In genomic region chr9:107633375-107633774, GRCh38 we compare ENCODE assay signal across 2 cellular contexts.
TF ChIP-seq lines count a peak whose summit lies in the region.

No MANE protein-coding gene starts in this region.

TF ChIP-seq in GM23338, 12 proteins besides CTCF, POLR2A, EP300 and RAD21 (continued from another document):
- TF ChIP-seq, protein P1, sequence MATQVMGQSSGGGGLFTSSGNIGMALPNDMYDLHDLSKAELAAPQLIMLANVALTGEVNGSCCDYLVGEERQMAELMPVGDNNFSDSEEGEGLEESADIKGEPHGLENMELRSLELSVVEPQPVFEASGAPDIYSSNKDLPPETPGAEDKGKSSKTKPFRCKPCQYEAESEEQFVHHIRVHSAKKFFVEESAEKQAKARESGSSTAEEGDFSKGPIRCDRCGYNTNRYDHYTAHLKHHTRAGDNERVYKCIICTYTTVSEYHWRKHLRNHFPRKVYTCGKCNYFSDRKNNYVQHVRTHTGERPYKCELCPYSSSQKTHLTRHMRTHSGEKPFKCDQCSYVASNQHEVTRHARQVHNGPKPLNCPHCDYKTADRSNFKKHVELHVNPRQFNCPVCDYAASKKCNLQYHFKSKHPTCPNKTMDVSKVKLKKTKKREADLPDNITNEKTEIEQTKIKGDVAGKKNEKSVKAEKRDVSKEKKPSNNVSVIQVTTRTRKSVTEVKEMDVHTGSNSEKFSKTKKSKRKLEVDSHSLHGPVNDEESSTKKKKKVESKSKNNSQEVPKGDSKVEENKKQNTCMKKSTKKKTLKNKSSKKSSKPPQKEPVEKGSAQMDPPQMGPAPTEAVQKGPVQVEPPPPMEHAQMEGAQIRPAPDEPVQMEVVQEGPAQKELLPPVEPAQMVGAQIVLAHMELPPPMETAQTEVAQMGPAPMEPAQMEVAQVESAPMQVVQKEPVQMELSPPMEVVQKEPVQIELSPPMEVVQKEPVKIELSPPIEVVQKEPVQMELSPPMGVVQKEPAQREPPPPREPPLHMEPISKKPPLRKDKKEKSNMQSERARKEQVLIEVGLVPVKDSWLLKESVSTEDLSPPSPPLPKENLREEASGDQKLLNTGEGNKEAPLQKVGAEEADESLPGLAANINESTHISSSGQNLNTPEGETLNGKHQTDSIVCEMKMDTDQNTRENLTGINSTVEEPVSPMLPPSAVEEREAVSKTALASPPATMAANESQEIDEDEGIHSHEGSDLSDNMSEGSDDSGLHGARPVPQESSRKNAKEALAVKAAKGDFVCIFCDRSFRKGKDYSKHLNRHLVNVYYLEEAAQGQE (IDR thresholded peaks at IDR 0.05; ENCODE audit: unreplicated experiment): no peak
- TF ChIP-seq STAT1 (IDR thresholded peaks at IDR 0.05; ENCODE audit: unreplicated experiment) (no peak), POLR2AphosphoS5 (IDR thresholded peaks at IDR 0.05; ENCODE audit: low read depth) (no peak), EZH2 (IDR thresholded peaks at IDR 0.05; ENCODE audit: low read depth, unreplicated experiment) (no peak), JUNB (IDR thresholded peaks at IDR 0.05; ENCODE audit: unreplicated experiment) (no peak), ETS1 (IDR thresholded peaks at IDR 0.05) (no peak), ZNF114 (CRISPR knock-in tag; IDR thresholded peaks at IDR 0.05) (no peak), EZH2phosphoT487 (IDR thresholded peaks at IDR 0.05; ENCODE audit: unreplicated experiment) (no peak), ZNF462 (CRISPR knock-in tag; IDR thresholded peaks at IDR 0.05) (no peak)

TF ChIP-seq in H1, 55 proteins besides CTCF, POLR2A, EP300 and RAD21 (continued from another document):
- TF ChIP-seq, protein P2, sequence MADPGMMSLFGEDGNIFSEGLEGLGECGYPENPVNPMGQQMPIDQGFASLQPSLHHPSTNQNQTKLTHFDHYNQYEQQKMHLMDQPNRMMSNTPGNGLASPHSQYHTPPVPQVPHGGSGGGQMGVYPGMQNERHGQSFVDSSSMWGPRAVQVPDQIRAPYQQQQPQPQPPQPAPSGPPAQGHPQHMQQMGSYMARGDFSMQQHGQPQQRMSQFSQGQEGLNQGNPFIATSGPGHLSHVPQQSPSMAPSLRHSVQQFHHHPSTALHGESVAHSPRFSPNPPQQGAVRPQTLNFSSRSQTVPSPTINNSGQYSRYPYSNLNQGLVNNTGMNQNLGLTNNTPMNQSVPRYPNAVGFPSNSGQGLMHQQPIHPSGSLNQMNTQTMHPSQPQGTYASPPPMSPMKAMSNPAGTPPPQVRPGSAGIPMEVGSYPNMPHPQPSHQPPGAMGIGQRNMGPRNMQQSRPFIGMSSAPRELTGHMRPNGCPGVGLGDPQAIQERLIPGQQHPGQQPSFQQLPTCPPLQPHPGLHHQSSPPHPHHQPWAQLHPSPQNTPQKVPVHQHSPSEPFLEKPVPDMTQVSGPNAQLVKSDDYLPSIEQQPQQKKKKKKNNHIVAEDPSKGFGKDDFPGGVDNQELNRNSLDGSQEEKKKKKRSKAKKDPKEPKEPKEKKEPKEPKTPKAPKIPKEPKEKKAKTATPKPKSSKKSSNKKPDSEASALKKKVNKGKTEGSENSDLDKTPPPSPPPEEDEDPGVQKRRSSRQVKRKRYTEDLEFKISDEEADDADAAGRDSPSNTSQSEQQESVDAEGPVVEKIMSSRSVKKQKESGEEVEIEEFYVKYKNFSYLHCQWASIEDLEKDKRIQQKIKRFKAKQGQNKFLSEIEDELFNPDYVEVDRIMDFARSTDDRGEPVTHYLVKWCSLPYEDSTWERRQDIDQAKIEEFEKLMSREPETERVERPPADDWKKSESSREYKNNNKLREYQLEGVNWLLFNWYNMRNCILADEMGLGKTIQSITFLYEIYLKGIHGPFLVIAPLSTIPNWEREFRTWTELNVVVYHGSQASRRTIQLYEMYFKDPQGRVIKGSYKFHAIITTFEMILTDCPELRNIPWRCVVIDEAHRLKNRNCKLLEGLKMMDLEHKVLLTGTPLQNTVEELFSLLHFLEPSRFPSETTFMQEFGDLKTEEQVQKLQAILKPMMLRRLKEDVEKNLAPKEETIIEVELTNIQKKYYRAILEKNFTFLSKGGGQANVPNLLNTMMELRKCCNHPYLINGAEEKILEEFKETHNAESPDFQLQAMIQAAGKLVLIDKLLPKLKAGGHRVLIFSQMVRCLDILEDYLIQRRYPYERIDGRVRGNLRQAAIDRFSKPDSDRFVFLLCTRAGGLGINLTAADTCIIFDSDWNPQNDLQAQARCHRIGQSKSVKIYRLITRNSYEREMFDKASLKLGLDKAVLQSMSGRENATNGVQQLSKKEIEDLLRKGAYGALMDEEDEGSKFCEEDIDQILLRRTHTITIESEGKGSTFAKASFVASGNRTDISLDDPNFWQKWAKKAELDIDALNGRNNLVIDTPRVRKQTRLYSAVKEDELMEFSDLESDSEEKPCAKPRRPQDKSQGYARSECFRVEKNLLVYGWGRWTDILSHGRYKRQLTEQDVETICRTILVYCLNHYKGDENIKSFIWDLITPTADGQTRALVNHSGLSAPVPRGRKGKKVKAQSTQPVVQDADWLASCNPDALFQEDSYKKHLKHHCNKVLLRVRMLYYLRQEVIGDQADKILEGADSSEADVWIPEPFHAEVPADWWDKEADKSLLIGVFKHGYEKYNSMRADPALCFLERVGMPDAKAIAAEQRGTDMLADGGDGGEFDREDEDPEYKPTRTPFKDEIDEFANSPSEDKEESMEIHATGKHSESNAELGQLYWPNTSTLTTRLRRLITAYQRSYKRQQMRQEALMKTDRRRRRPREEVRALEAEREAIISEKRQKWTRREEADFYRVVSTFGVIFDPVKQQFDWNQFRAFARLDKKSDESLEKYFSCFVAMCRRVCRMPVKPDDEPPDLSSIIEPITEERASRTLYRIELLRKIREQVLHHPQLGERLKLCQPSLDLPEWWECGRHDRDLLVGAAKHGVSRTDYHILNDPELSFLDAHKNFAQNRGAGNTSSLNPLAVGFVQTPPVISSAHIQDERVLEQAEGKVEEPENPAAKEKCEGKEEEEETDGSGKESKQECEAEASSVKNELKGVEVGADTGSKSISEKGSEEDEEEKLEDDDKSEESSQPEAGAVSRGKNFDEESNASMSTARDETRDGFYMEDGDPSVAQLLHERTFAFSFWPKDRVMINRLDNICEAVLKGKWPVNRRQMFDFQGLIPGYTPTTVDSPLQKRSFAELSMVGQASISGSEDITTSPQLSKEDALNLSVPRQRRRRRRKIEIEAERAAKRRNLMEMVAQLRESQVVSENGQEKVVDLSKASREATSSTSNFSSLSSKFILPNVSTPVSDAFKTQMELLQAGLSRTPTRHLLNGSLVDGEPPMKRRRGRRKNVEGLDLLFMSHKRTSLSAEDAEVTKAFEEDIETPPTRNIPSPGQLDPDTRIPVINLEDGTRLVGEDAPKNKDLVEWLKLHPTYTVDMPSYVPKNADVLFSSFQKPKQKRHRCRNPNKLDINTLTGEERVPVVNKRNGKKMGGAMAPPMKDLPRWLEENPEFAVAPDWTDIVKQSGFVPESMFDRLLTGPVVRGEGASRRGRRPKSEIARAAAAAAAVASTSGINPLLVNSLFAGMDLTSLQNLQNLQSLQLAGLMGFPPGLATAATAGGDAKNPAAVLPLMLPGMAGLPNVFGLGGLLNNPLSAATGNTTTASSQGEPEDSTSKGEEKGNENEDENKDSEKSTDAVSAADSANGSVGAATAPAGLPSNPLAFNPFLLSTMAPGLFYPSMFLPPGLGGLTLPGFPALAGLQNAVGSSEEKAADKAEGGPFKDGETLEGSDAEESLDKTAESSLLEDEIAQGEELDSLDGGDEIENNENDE (IDR thresholded peaks at IDR 0.05; ENCODE audit: insufficient replicate concordance, low read length): no peak
- TF ChIP-seq, protein P3, sequence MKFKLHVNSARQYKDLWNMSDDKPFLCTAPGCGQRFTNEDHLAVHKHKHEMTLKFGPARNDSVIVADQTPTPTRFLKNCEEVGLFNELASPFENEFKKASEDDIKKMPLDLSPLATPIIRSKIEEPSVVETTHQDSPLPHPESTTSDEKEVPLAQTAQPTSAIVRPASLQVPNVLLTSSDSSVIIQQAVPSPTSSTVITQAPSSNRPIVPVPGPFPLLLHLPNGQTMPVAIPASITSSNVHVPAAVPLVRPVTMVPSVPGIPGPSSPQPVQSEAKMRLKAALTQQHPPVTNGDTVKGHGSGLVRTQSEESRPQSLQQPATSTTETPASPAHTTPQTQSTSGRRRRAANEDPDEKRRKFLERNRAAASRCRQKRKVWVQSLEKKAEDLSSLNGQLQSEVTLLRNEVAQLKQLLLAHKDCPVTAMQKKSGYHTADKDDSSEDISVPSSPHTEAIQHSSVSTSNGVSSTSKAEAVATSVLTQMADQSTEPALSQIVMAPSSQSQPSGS (IDR thresholded peaks at IDR 0.05; ENCODE audit: low read length): no peak
- TF ChIP-seq SAP30 (IDR thresholded peaks at IDR 0.05; ENCODE audit: insufficient read depth, insufficient replicate concordance, low read length): no peak
- TF ChIP-seq SIRT6 (IDR thresholded peaks at IDR 0.05; ENCODE audit: low read length): no peak
